ENCODE assay signal across 30 cellular contexts in the genomic region with DNA sequence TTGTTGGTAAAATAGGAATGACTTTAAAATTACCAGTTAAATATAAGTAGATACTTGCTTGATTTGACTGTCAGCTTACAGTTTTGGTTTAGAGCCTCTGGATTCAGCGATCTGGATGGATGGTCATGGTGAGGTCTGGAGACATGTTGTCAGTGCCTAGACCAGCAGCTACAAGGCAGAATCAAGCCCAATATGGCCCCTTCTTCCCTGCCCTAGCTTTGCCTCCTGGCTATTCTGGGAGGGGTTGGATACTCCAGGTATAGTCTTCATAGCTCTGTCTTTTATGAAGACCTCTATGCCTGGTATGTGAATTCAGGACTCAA.
"Had no signal": no experiment of that assay in that cellular context is flagged by ENCODE, and none has a peak within 500 bp of the region (broad histone marks: within the 10 kb centered on the region; RNA-seq: fewer than 3 reads in every experiment).

No MANE protein-coding gene starts in this region.

- H3K27me3 ChIP-seq: brain microvascular endothelial cell had no signal

- H3K27ac Mint-ChIP-seq: activated CD4-positive, alpha-beta memory T cell treated with anti-CD3 and anti-CD28 coated beads, Interleukin-2, amount 10 ng/mL, durations not matched to agents 7 days and 5 days; activated CD4-positive, alpha-beta T cell treated with anti-CD3 and anti-CD28 coated beads for 36 hours; activated CD4-positive, alpha-beta T cell treated with anti-CD3 and anti-CD28 coated beads, Interleukin-2, amount 10 ng/mL, durations not matched to agents 24 days and 14 days; activated naive CD8-positive, alpha-beta T cell; activated T-cell treated with anti-CD3 and anti-CD28 coated beads, Interleukin-2, amount 50 U/mL, for 24 hours; activated T-cell treated with anti-CD3 and anti-CD28 coated beads, Interleukin-2, amount 50 U/mL, for 72 hours; effector memory CD8-positive, alpha-beta T cell; T-helper 17 cell; T-helper 2 cell treated with Interferon-gamma antibody and Interleukin-4, amounts not matched to agents 5 μg/mL and 100 μg/mL, for 36 hours had no signal

- H3K36me3 ChIP-seq: brain microvascular endothelial cell, esophagus squamous epithelium, gastroesophageal sphincter, heart right ventricle had no signal

- H3K27ac ChIP-seq: brain microvascular endothelial cell, epithelial cell of prostate, esophagus squamous epithelium, gastroesophageal sphincter, heart right ventricle had no signal

- H3K36me3 Mint-ChIP-seq: activated naive CD8-positive, alpha-beta T cell had no signal

- H3K4me1 ChIP-seq: esophagus squamous epithelium, gastroesophageal sphincter, heart right ventricle had no signal

- H3K4me3 Mint-ChIP-seq: activated CD4-positive, alpha-beta memory T cell treated with anti-CD3 and anti-CD28 coated beads, Interleukin-2, amount 10 ng/mL, durations not matched to agents 7 days and 5 days; activated CD4-positive, alpha-beta T cell treated with anti-CD3 and anti-CD28 coated beads for 36 hours; activated CD4-positive, alpha-beta T cell treated with anti-CD3 and anti-CD28 coated beads, Interleukin-2, amount 10 ng/mL, durations not matched to agents 24 days and 14 days; activated naive CD8-positive, alpha-beta T cell; activated T-cell treated with anti-CD3 and anti-CD28 coated beads, Interleukin-2, amount 50 U/mL, for 24 hours; activated T-cell treated with anti-CD3 and anti-CD28 coated beads, Interleukin-2, amount 50 U/mL, for 72 hours; effector memory CD8-positive, alpha-beta T cell; T-helper 17 cell; T-helper 2 cell treated with Interferon-gamma antibody and Interleukin-4, amounts not matched to agents 5 μg/mL and 100 μg/mL, for 36 hours had no signal

- H3K4me3 ChIP-seq: esophagus squamous epithelium, gastroesophageal sphincter, heart right ventricle had no signal

- H3K4me1 Mint-ChIP-seq: activated CD4-positive, alpha-beta memory T cell treated with anti-CD3 and anti-CD28 coated beads, Interleukin-2, amount 10 ng/mL, durations not matched to agents 7 days and 5 days; activated CD4-positive, alpha-beta T cell treated with anti-CD3 and anti-CD28 coated beads for 36 hours; activated CD4-positive, alpha-beta T cell treated with anti-CD3 and anti-CD28 coated beads, Interleukin-2, amount 10 ng/mL, durations not matched to agents 24 days and 14 days; T-helper 17 cell had no signal

- ATAC-seq: activated CD4-positive, alpha-beta T cell treated with anti-CD3 and anti-CD28 coated beads for 36 hours; activated T-cell treated with anti-CD3 and anti-CD28 coated beads, Interleukin-2, amount 50 U/mL, for 72 hours; effector memory CD8-positive, alpha-beta T cell; gastroesophageal sphincter; heart right ventricle; T-helper 17 cell had no signal

- H3K9me3 ChIP-seq: esophagus squamous epithelium, gastroesophageal sphincter had no signal

- DNase-seq: activated CD4-positive, alpha-beta memory T cell treated with anti-CD3 and anti-CD28 coated beads, Interleukin-2, amount 10 ng/mL, durations not matched to agents 7 days and 5 days; activated CD4-positive, alpha-beta T cell treated with anti-CD3 and anti-CD28 coated beads for 36 hours; activated CD4-positive, alpha-beta T cell treated with anti-CD3 and anti-CD28 coated beads, Interleukin-2, amount 10 ng/mL, durations not matched to agents 24 days and 14 days; activated CD4-positive, CD25-positive, alpha-beta regulatory T cell; activated CD4-positive, CD25-positive, alpha-beta regulatory T cell treated with anti-CD3 and anti-CD28 coated beads, Interleukin-2, amount 50 U/mL, for 72 hours; activated CD8-positive, alpha-beta memory T cell treated with anti-CD3 and anti-CD28 coated beads, Interleukin-2, amount 50 U/mL, for 48 hours; activated gamma-delta T cell treated with Interleukin-2 at 50 U/mL for 16 hours; activated naive CD4-positive, alpha-beta T cell treated with anti-CD3 and anti-CD28 coated beads, Interleukin-2, amount 50 U/mL, for 16 hours; activated naive CD4-positive, alpha-beta T cell treated with Interleukin-2 at 50 U/mL for 16 hours; activated T-cell treated with anti-CD3 and anti-CD28 coated beads for 4 hours; activated T-cell treated with anti-CD3 and anti-CD28 coated beads, Interleukin-2, amount 50 U/mL, for 24 hours; activated T-cell treated with anti-CD3 and anti-CD28 coated beads, Interleukin-2, amount 50 U/mL, for 72 hours; amniotic stem cell; anterior cingulate cortex; brain microvascular endothelial cell; caudate nucleus; cortex of kidney; dermis blood vessel endothelial cell; effector CD4-positive, alpha-beta T cell; effector memory CD8-positive, alpha-beta T cell; esophagus squamous epithelium; foreskin melanocyte; heart right ventricle; T-helper 1 cell; T-helper 17 cell; T1000 had no signal

- H3K9me3 Mint-ChIP-seq: activated T-cell treated with anti-CD3 and anti-CD28 coated beads, Interleukin-2, amount 50 U/mL, for 24 hours; effector memory CD8-positive, alpha-beta T cell had no signal
